ENCODE assay signal across 16 cellular contexts in the genomic region with DNA sequence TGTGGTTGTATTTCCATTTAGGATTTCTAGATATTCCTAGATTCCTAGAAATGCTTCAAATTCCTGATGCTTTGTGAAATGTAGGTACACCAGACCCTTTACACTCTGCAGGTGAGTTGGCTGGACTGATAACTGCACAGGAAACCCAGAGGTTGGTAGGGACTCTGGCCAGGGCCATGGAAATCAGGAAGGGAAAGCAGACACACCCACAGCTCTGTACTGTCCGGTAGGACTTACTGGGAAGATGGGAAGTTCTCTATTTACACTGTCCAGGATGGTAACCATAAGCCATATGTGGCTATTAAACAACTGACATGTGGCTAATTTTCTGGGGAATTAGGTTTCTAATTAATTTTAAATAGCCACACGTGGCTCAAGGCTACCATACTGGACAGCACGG. TPM values are rescaled to one million over a fixed set of nuclear protein-coding genes. Genes with fewer than 3 reads are reported as not detected.
DNase-seq lines count a peak whose midpoint lies in the region; ATAC-seq and TF ChIP-seq lines count a peak whose summit lies in the region.
"Had no signal": no experiment of that assay in that cellular context is flagged by ENCODE, and none has a peak within 500 bp of the region (broad histone marks: within the 10 kb centered on the region; RNA-seq: fewer than 3 reads in every experiment).

No MANE protein-coding gene starts in this region.

- H3K9me3 Mint-ChIP-seq in activated T-cell treated with anti-CD3 and anti-CD28 coated beads, Interleukin-2, amount 50 U/mL, for 72 hours = no peaks in the 10 kb centered on the region
- no peaks in the 10 kb centered on the region for H3K9me3 Mint-ChIP-seq in activated T-cell treated with anti-CD3 and anti-CD28 coated beads, Interleukin-2, amount 50 U/mL, for 4 hours
- no peaks in the 10 kb centered on the region for H3K9me3 Mint-ChIP-seq in CD4-positive, alpha-beta T cell
- no peaks in the 10 kb centered on the region for H3K9me3 Mint-ChIP-seq in activated T-helper 17 cell treated with anti-CD3 and anti-CD28 coated beads, Interleukin-2, amount 50 U/mL, for 72 hours
- no peaks in the 10 kb centered on the region for H3K9me3 Mint-ChIP-seq in memory B cell

- no peak overlapping the region for H3K27ac ChIP-seq in CD4-positive, alpha-beta T cell (ENCODE audit: low read depth, low read length)
- H3K27ac ChIP-seq: BLaER1 treated with 17β-estradiol and CSF1 and Interleukin-3, amounts not matched to agents 10 nM and 100 nM had no signal

- no peak for DNase-seq in activated T-cell treated with anti-CD3 and anti-CD28 coated beads, Interleukin-2, amount 50 U/mL, for 72 hours
- no peak for DNase-seq in activated T-cell treated with anti-CD3 and anti-CD28 coated beads, Interleukin-2, amount 50 U/mL, for 4 hours
- DNase-seq in CD4-positive, alpha-beta T cell = no peak
- no peak for DNase-seq in memory B cell (ENCODE audit: low spot score in 2 of 2)
- DNase-seq: Caco-2, DMS153, KBM-7, NCI-H1417 treated with DMSO at 0.1 percent for 48 hours, NCI-H2029 treated with DMSO at 0.1 percent for 48 hours, NCI-H774, PC-3 had no signal

- H3K27me3 Mint-ChIP-seq in activated T-cell treated with anti-CD3 and anti-CD28 coated beads, Interleukin-2, amount 50 U/mL, for 72 hours (ENCODE audit: low read depth) = no peaks in the 10 kb centered on the region
- no peaks in the 10 kb centered on the region for H3K27me3 Mint-ChIP-seq in activated T-cell treated with anti-CD3 and anti-CD28 coated beads, Interleukin-2, amount 50 U/mL, for 4 hours (ENCODE audit: low read depth)
- no peaks in the 10 kb centered on the region for H3K27me3 Mint-ChIP-seq in CD4-positive, alpha-beta T cell
- H3K27me3 Mint-ChIP-seq in activated T-helper 17 cell treated with anti-CD3 and anti-CD28 coated beads, Interleukin-2, amount 50 U/mL, for 72 hours = no peaks in the 10 kb centered on the region
- H3K27me3 Mint-ChIP-seq in memory B cell = no peaks in the 10 kb centered on the region

- peaks cover 9 to 33% of the 10 kb centered on the region in 2 donors for H3K36me3 Mint-ChIP-seq in activated T-cell treated with anti-CD3 and anti-CD28 coated beads, Interleukin-2, amount 50 U/mL, for 72 hours (ENCODE audit: insufficient read depth in 2 of 2)
- peaks cover 35% of the 10 kb centered on the region for H3K36me3 Mint-ChIP-seq in activated T-cell treated with anti-CD3 and anti-CD28 coated beads, Interleukin-2, amount 50 U/mL, for 4 hours (ENCODE audit: insufficient read depth)
- peaks cover 86% of the 10 kb centered on the region for H3K36me3 Mint-ChIP-seq in CD4-positive, alpha-beta T cell (ENCODE audit: low read depth)
- peaks cover 89% of the 10 kb centered on the region for H3K36me3 Mint-ChIP-seq in activated T-helper 17 cell treated with anti-CD3 and anti-CD28 coated beads, Interleukin-2, amount 50 U/mL, for 72 hours (ENCODE audit: low read depth)
- peaks cover 32% of the 10 kb centered on the region for H3K36me3 Mint-ChIP-seq in memory B cell

- intact Hi-C loops in CD4-positive, alpha-beta T cell (cut with DNase I, micrococcal nuclease) = no loop called here

- CTCF ChIA-PET in CD4-positive, alpha-beta T cell (lab: Charles Lee) = interaction anchor here (1.4 kb wide), 1 partner anchor 177 kb away, joined by 3 read pairs; no protein-coding TSS in a partner anchor

- H3K27me3 ChIP-seq in CD4-positive, alpha-beta T cell (ENCODE audit: control insufficient read depth, insufficient read depth, low read length) = no peaks in the 10 kb centered on the region
- H3K27me3 ChIP-seq: BLaER1 treated with 17β-estradiol and CSF1 and Interleukin-3, amounts not matched to agents 10 nM and 100 nM had no signal

- H3K9me3 ChIP-seq in CD4-positive, alpha-beta T cell (ENCODE audit: control insufficient read depth, low read length) = no peaks in the 10 kb centered on the region
- H3K9me3 ChIP-seq: BLaER1 treated with 17β-estradiol and CSF1 and Interleukin-3, amounts not matched to agents 10 nM and 100 nM; Caco-2 had no signal

- no peak overlapping the region for H3K4me3 Mint-ChIP-seq in activated T-cell treated with anti-CD3 and anti-CD28 coated beads, Interleukin-2, amount 50 U/mL, for 72 hours
- no peak overlapping the region for H3K4me3 Mint-ChIP-seq in activated T-cell treated with anti-CD3 and anti-CD28 coated beads, Interleukin-2, amount 50 U/mL, for 4 hours
- H3K4me3 Mint-ChIP-seq in CD4-positive, alpha-beta T cell = no peak overlapping the region
- H3K4me3 Mint-ChIP-seq in activated T-helper 17 cell treated with anti-CD3 and anti-CD28 coated beads, Interleukin-2, amount 50 U/mL, for 72 hours = no peak overlapping the region
- H3K4me3 Mint-ChIP-seq in memory B cell = no peak overlapping the region

- H3K27ac Mint-ChIP-seq in activated T-cell treated with anti-CD3 and anti-CD28 coated beads, Interleukin-2, amount 50 U/mL, for 72 hours = peak overlapping the region; percentile 74
- H3K27ac Mint-ChIP-seq in CD4-positive, alpha-beta T cell = peak overlapping the region; percentile 0
- H3K27ac Mint-ChIP-seq in activated T-helper 17 cell treated with anti-CD3 and anti-CD28 coated beads, Interleukin-2, amount 50 U/mL, for 72 hours = peak overlapping the region; percentile 28
- peak overlapping the region; percentile 80 for H3K27ac Mint-ChIP-seq in memory B cell

- H3K4me1 Mint-ChIP-seq in activated T-cell treated with anti-CD3 and anti-CD28 coated beads, Interleukin-2, amount 50 U/mL, for 72 hours (ENCODE audit: low read depth) = peaks cover 9% of the 10 kb centered on the region
- peaks cover 14% of the 10 kb centered on the region for H3K4me1 Mint-ChIP-seq in activated T-cell treated with anti-CD3 and anti-CD28 coated beads, Interleukin-2, amount 50 U/mL, for 4 hours (ENCODE audit: low read depth)
- peaks cover 16% of the 10 kb centered on the region for H3K4me1 Mint-ChIP-seq in CD4-positive, alpha-beta T cell (ENCODE audit: low read depth)
- H3K4me1 Mint-ChIP-seq in activated T-helper 17 cell treated with anti-CD3 and anti-CD28 coated beads, Interleukin-2, amount 50 U/mL, for 72 hours = peaks cover 5% of the 10 kb centered on the region
- peaks cover 12% of the 10 kb centered on the region for H3K4me1 Mint-ChIP-seq in memory B cell

- POLR2A ChIA-PET in CD4-positive, alpha-beta T cell (lab: Charles Lee) = no interaction called here

- no peak for TF ChIP-seq CTCF in CD4-positive, alpha-beta T cell (IDR thresholded peaks at IDR 0.05)

- no peak for ATAC-seq in activated T-cell treated with anti-CD3 and anti-CD28 coated beads, Interleukin-2, amount 50 U/mL, for 72 hours (replicated peaks in 1 of 2)
- no peak for ATAC-seq in activated T-cell treated with anti-CD3 and anti-CD28 coated beads, Interleukin-2, amount 50 U/mL, for 4 hours
- ATAC-seq in CD4-positive, alpha-beta T cell (ENCODE audit: poor library complexity) = no peak
- ATAC-seq in activated T-helper 17 cell treated with anti-CD3 and anti-CD28 coated beads, Interleukin-2, amount 50 U/mL, for 72 hours (replicated peaks) = no peak
- no peak for ATAC-seq in memory B cell (ENCODE audit: low read depth)
- no peak for ATAC-seq in HG02870 (IDR thresholded peaks at IDR 0.05; ENCODE audit: unreplicated experiment)
- ATAC-seq in HG03432 (IDR thresholded peaks at IDR 0.05; ENCODE audit: unreplicated experiment) = no peak
- ATAC-seq in HG03095 (IDR thresholded peaks at IDR 0.05; ENCODE audit: unreplicated experiment) = no peak
- ATAC-seq: PC-3 had no signal

RNA-seq across cellular contexts. Expression of a gene that starts 31.4 kb away (rescaled TPM):
- 10 to 100 TPM; 22.3 to 22.9 TPM for total RNA-seq in activated T-cell treated with anti-CD3 and anti-CD28 coated beads, Interleukin-2, amount 50 U/mL, for 72 hours
- 1 to 10 TPM; 6.8 to 8.6 (median 8.5) TPM for total RNA-seq in activated T-cell treated with anti-CD3 and anti-CD28 coated beads, Interleukin-2, amount 50 U/mL, for 4 hours
- total RNA-seq in CD4-positive, alpha-beta T cell = 10 to 100 TPM; 11.6 to 12.2 TPM
- total RNA-seq in activated T-helper 17 cell treated with anti-CD3 and anti-CD28 coated beads, Interleukin-2, amount 50 U/mL, for 72 hours = 10 to 100 TPM; 10.6 to 16.5 TPM

Comparison
In these comparisons a context has a peak if more than half of its experiments do, and no peak if none do; other contexts are left out.
1. H3K27ac Mint-ChIP-seq: peak in every context shown above with its lines; median percentile 80 in memory B cell; 74 in activated T-cell treated with anti-CD3 and anti-CD28 coated beads, Interleukin-2, amount 50 U/mL, for 72 hours; 28 in activated T-helper 17 cell treated with anti-CD3 and anti-CD28 coated beads, Interleukin-2, amount 50 U/mL, for 72 hours; 0 in CD4-positive, alpha-beta T cell.